9 cellular contexts compared by ENCODE assay signal in genomic region chr17:75571197-75571884, GRCh38. TPM values are rescaled to one million over a fixed set of nuclear protein-coding genes. Genes with fewer than 3 reads are reported as not detected.
DNase-seq lines count a peak whose midpoint lies in the region; ATAC-seq and TF ChIP-seq lines count a peak whose summit lies in the region.
"Had no signal": no experiment of that assay in that cellular context is flagged by ENCODE, and none has a peak within 500 bp of the region (broad histone marks: within the 10 kb centered on the region; RNA-seq: fewer than 3 reads in every experiment).

No MANE protein-coding gene starts in this region.

- peak; percentile 60 to 78 for ATAC-seq in activated naive CD4-positive, alpha-beta T cell treated with anti-CD3 and anti-CD28 coated beads, Interleukin-2, amount 50 U/mL, for 72 hours
- ATAC-seq in left ventricle myocardium superior, result peak; percentile 65
- ATAC-seq in upper lobe of left lung (ENCODE audit: low FRiP score in 2 of 2), result peak; percentile 37 to 83
- no peak for ATAC-seq in HG03439 (IDR thresholded peaks at IDR 0.05; ENCODE audit: unreplicated experiment)

- H3K36me3 ChIP-seq in upper lobe of left lung, result peaks cover 3 to 65% (median 47%) of the 10 kb centered on the region in 4 donors

- no peak for DNase-seq in activated naive CD4-positive, alpha-beta T cell treated with anti-CD3 and anti-CD28 coated beads, Interleukin-2, amount 50 U/mL, for 72 hours (ENCODE audit: low spot score in 2 of 2)
- DNase-seq in activated naive CD4-positive, alpha-beta T cell (lab: John Stamatoyannopoulos, UW), result no peak
- DNase-seq in SIG-M5 (lab: John Stamatoyannopoulos, UW) (peak; percentile 96), left ventricle myocardium superior (no peak), upper lobe of left lung (peak in 1 of 2 donors; percentile 81), NCI-H2107 (lab: John Stamatoyannopoulos, UW) (no peak), H4 (ENCODE audit: low spot score) (no peak)
- DNase-seq: activated T-cell treated with anti-CD3 and anti-CD28 coated beads, Interleukin-2, amount 50 U/mL, for 4 hours had no signal

- TF ChIP-seq CTCF in upper lobe of left lung (IDR thresholded peaks at IDR 0.05), result no peak

- no peaks in the 10 kb centered on the region for H3K4me1 ChIP-seq in upper lobe of left lung

- no peaks in the 10 kb centered on the region for H3K9me3 Mint-ChIP-seq in activated naive CD4-positive, alpha-beta T cell treated with anti-CD3 and anti-CD28 coated beads, Interleukin-2, amount 50 U/mL, for 72 hours
- H3K9me3 Mint-ChIP-seq: activated T-cell treated with anti-CD3 and anti-CD28 coated beads, Interleukin-2, amount 50 U/mL, for 4 hours had no signal

- intact Hi-C loops in left ventricle myocardium superior (cut with micrococcal nuclease), result no loop called here

- no peaks in the 10 kb centered on the region for H3K27me3 ChIP-seq in upper lobe of left lung

- H3K27ac Mint-ChIP-seq in activated naive CD4-positive, alpha-beta T cell treated with anti-CD3 and anti-CD28 coated beads, Interleukin-2, amount 50 U/mL, for 72 hours, result peak overlapping the region in 1 of 2 donors; percentile 20

- H3K36me3 Mint-ChIP-seq in activated naive CD4-positive, alpha-beta T cell treated with anti-CD3 and anti-CD28 coated beads, Interleukin-2, amount 50 U/mL, for 72 hours, result no peaks in the 10 kb centered on the region

- TF ChIP-seq POLR2A in upper lobe of left lung (IDR thresholded peaks at IDR 0.05), result no peak

- H3K27ac ChIP-seq in upper lobe of left lung, result peak overlapping the region; percentile 30 to 48 (median 44)

- H3K4me3 ChIP-seq in upper lobe of left lung, result no peak overlapping the region

- no peak for TF ChIP-seq EP300 in upper lobe of left lung (IDR thresholded peaks at IDR 0.05)

- H3K9me3 ChIP-seq in upper lobe of left lung, result no peaks in the 10 kb centered on the region

- WGBS in upper lobe of left lung, 2 donors, result 82 to 95% methylated on average over 10 to 15 of the region's 15 CpGs

RNA-seq across cellular contexts. Expression of gene MYO15B, which starts 16.3 kb away (rescaled TPM):
- total RNA-seq in activated naive CD4-positive, alpha-beta T cell treated with anti-CD3 and anti-CD28 coated beads, Interleukin-2, amount 50 U/mL, for 72 hours, result 10 to 100 TPM; 38.4 to 45.0 TPM
- total RNA-seq in left ventricle myocardium superior, result 48.2 TPM
- 100 to 1,000 TPM in 4 of 6 donors, 10 to 100 TPM in 2; 89.8 to 592 (median 183) TPM for total RNA-seq in upper lobe of left lung
- total RNA-seq in H4 (2014; rRNA removed; shearing (Covaris generic)), result 0.02 and 1.1 TPM in 2 replicates

RNA-seq across cellular contexts. Expression of gene LLGL2, which starts 45.8 kb away (rescaled TPM):
- total RNA-seq in activated naive CD4-positive, alpha-beta T cell treated with anti-CD3 and anti-CD28 coated beads, Interleukin-2, amount 50 U/mL, for 72 hours, result 10 to 100 TPM; 12.0 to 12.8 TPM
- total RNA-seq in left ventricle myocardium superior (5.1 TPM), upper lobe of left lung (100 to 1,000 TPM; 113 to 256 (median 175) TPM)
- 7.8 and 13.0 TPM in 2 replicates for total RNA-seq in H4 (2014; rRNA removed; shearing (Covaris generic))

RNA-seq across cellular contexts. Expression of gene TSEN54, which starts 55.0 kb away (rescaled TPM):
- 10 to 100 TPM; 26.8 to 45.5 TPM for total RNA-seq in activated naive CD4-positive, alpha-beta T cell treated with anti-CD3 and anti-CD28 coated beads, Interleukin-2, amount 50 U/mL, for 72 hours
- total RNA-seq in left ventricle myocardium superior, result 8.3 TPM
- 100 to 1,000 TPM in 2 of 6 donors, 10 to 100 TPM in 4; 19.5 to 125 (median 31.3) TPM for total RNA-seq in upper lobe of left lung
- 24.1 and 28.6 TPM in 2 replicates for total RNA-seq in H4 (2014; rRNA removed; shearing (Covaris generic))

RNA-seq across cellular contexts. Expression of gene CASKIN2, which starts 56.0 kb away (rescaled TPM):
- total RNA-seq in activated naive CD4-positive, alpha-beta T cell treated with anti-CD3 and anti-CD28 coated beads, Interleukin-2, amount 50 U/mL, for 72 hours, result 1 to 10 TPM; 1.7 to 3.5 TPM
- 36.6 TPM for total RNA-seq in left ventricle myocardium superior
- 100 to 1,000 TPM in 1 of 6 donors, 10 to 100 TPM in 5; 24.1 to 113 (median 48.5) TPM for total RNA-seq in upper lobe of left lung
- total RNA-seq in H4 (2014; rRNA removed; shearing (Covaris generic)), result 5.4 and 8.3 TPM in 2 replicates

Comparison
In these comparisons a context has a peak if more than half of its experiments do, and no peak if none do; other contexts are left out.
1. RNA of gene MYO15B, which starts 16.3 kb away (total RNA-seq): 89.8 to 592 TPM in upper lobe of left lung, 48.2 TPM in left ventricle myocardium superior (single experiment) and 38.4 to 45.0 TPM in activated naive CD4-positive, alpha-beta T cell treated with anti-CD3 and anti-CD28 coated beads, Interleukin-2, amount 50 U/mL, for 72 hours; 0.02 to 1.1 TPM in H4; every median in the first group is over 10 times any median in the second.